6 cellular contexts compared by ENCODE assay signal in genomic region chr1:149750562-149750961, GRCh38. TPM values are rescaled to one million over a fixed set of nuclear protein-coding genes. Genes with fewer than 3 reads are reported as not detected.
"Had no signal": no experiment of that assay in that cellular context is flagged by ENCODE, and none has a peak within 500 bp of the region (broad histone marks: within the 10 kb centered on the region; RNA-seq: fewer than 3 reads in every experiment).

No MANE protein-coding gene starts in this region.

RNA-seq across cellular contexts. Expression of gene FCGR1A, which starts 31.9 kb away (rescaled TPM):
- total RNA-seq: dermis blood vessel endothelial cell, fibroblast of villous mesenchyme, foreskin keratinocyte, lung microvascular endothelial cell, mesothelial cell of epicardium had no signal
- polyA plus RNA-seq: foreskin keratinocyte, immature natural killer cell had no signal
